Comparison of ENCODE assay signal across 15 cellular contexts in the genomic region with DNA sequence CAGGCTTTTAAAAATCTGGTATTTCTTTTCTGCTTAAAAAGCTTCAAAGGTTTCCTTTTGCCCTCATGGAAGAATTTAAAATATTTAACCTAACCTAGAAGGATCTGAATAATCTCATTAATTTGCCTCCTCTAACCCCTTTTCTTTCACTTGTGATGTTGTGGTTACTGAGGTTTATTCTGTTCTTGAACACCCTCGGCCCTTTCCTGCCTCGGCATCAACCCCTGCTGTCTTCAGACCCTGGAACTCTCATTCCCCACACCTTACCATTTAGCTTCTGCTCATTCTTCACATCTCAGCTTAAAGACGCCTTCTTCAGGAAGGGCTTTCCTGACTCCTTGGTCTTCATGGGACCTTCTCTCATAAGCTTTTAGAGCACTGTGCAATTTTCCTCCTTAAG.
"Had no signal": no experiment of that assay in that cellular context is flagged by ENCODE, and none has a peak within 500 bp of the region (broad histone marks: within the 10 kb centered on the region; RNA-seq: fewer than 3 reads in every experiment).

No MANE protein-coding gene starts in this region.

- H3K4me1 ChIP-seq: heart left ventricle, neural progenitor cell, parathyroid adenoma, SJSA1, upper lobe of left lung had no signal

- H3K4me3 Mint-ChIP-seq: neural progenitor cell had no signal

- H3K4me3 ChIP-seq: heart left ventricle, neural progenitor cell, SJSA1, skin epidermis, upper lobe of left lung had no signal

- H3K36me3 ChIP-seq: heart left ventricle, neural progenitor cell, SJSA1, upper lobe of left lung had no signal

- H3K27ac ChIP-seq: heart left ventricle, neural progenitor cell, parathyroid adenoma, SJSA1, skin epidermis, upper lobe of left lung had no signal

- H3K4me1 Mint-ChIP-seq: neural progenitor cell had no signal

- ATAC-seq: heart left ventricle, left ventricle myocardium superior had no signal

- DNase-seq: activated CD4-positive, alpha-beta T cell treated with anti-CD3 and anti-CD28 coated beads, Interleukin-2, amount 50 U/mL, for 4 hours; activated CD4-positive, CD25-positive, alpha-beta regulatory T cell treated with anti-CD3 and anti-CD28 coated beads, Interleukin-2, amount 50 U/mL, for 72 hours; activated gamma-delta T cell treated with Interleukin-2 at 50 U/mL for 16 hours; activated T-cell treated with anti-CD3 and anti-CD28 coated beads, Interleukin-2, amount 50 U/mL, for 48 hours; foreskin melanocyte; heart left ventricle; left ventricle myocardium superior; mesendoderm; retina; T-helper 9 cell; upper lobe of left lung had no signal

- H3K27ac Mint-ChIP-seq: neural progenitor cell had no signal

- H3K36me3 Mint-ChIP-seq: neural progenitor cell had no signal

- H3K9me3 ChIP-seq: SJSA1, upper lobe of left lung had no signal

- H3K9ac ChIP-seq: neural progenitor cell, parathyroid adenoma had no signal

- H3K27me3 ChIP-seq: heart left ventricle, neural progenitor cell, SJSA1, upper lobe of left lung had no signal
